18 cellular contexts compared by ENCODE assay signal in genomic region chr18:66724664-66725356, GRCh38.
DNase-seq lines count a peak whose midpoint lies in the region; ATAC-seq, FAIRE-seq and TF ChIP-seq lines count a peak whose summit lies in the region.
"Had no signal": no experiment of that assay in that cellular context is flagged by ENCODE, and none has a peak within 500 bp of the region (broad histone marks: within the 10 kb centered on the region; RNA-seq: fewer than 3 reads in every experiment).

No MANE protein-coding gene starts in this region.

- CTCF ChIA-PET in WTC11 (lab: Charles Lee): no interaction called here

- no peak for FAIRE-seq in frontal cortex (lab: Jason Lieb, UNC)

- H3K27me3 ChIP-seq in sigmoid colon (no peaks in the 10 kb centered on the region), aorta (ENCODE audit: control insufficient read depth in 1 of 2, insufficient read depth in 2 of 2, low read length in 1 of 2) (no peaks in the 10 kb centered on the region), psoas muscle (ENCODE audit: insufficient read depth in 3 of 3, low read length in 2 of 3) (no peaks in the 10 kb centered on the region)
- H3K27me3 ChIP-seq: spleen had no signal

- peak; percentile 3 for DNase-seq in HPDE6-E6E7 (ENCODE audit: extremely low spot score)
- DNase-seq in WTC11 (ENCODE audit: low spot score): no peak
- DNase-seq in left ventricle myocardium superior: no peak
- DNase-seq in sigmoid colon: no peak
- DNase-seq in AG08396 (ENCODE audit: low spot score): no peak
- no peak for DNase-seq in frontal cortex (ENCODE audit: low spot score in 2 of 2)
- no peak for DNase-seq in aorta
- DNase-seq in psoas muscle: no peak
- DNase-seq: activated CD8-positive, alpha-beta memory T cell treated with anti-CD3 and anti-CD28 coated beads, Interleukin-2, amount 50 U/mL, for 4 hours; activated naive CD4-positive, alpha-beta T cell treated with Interleukin-2 at 50 U/mL for 16 hours; AML-193; caudate nucleus; HCEC 1CT; head of caudate nucleus; NCI-H446; spleen had no signal

- WGBS in sigmoid colon, 2 donors: 15 to 53% methylated on average over 5 of the region's 5 CpGs
- WGBS in aorta, 2 donors: 50 to 58% methylated on average over 5 of the region's 5 CpGs
- WGBS in psoas muscle, 3 donors: 48 to 54% (median 49%) methylated on average over 5 of the region's 5 CpGs

- no peaks in the 10 kb centered on the region for H3K27me3 Mint-ChIP-seq in WTC11 (ENCODE audit: low read depth)

- H3K36me3 ChIP-seq in sigmoid colon: no peaks in the 10 kb centered on the region
- H3K36me3 ChIP-seq in aorta (ENCODE audit: control insufficient read depth in 1 of 2, insufficient read depth in 2 of 2, low read length in 1 of 2): no peaks in the 10 kb centered on the region
- no peaks in the 10 kb centered on the region for H3K36me3 ChIP-seq in psoas muscle (ENCODE audit: insufficient read depth in 1 of 2, low read depth in 1 of 2)
- H3K36me3 ChIP-seq: spleen had no signal

- H3K36me3 Mint-ChIP-seq in WTC11: no peaks in the 10 kb centered on the region

- H3K4me1 ChIP-seq in sigmoid colon: no peaks in the 10 kb centered on the region
- H3K4me1 ChIP-seq in aorta (ENCODE audit: control insufficient read depth in 1 of 2, insufficient read depth in 2 of 2, low read length in 2 of 2): no peaks in the 10 kb centered on the region
- no peaks in the 10 kb centered on the region for H3K4me1 ChIP-seq in psoas muscle
- H3K4me1 ChIP-seq: spleen had no signal

- H3K4me1 Mint-ChIP-seq in WTC11: no peaks in the 10 kb centered on the region

- intact Hi-C loops in left ventricle myocardium superior (cut with micrococcal nuclease): no loop called here
- intact Hi-C loops in sigmoid colon (cut with DNase I): no loop called here
- intact Hi-C loops in aorta (cut with DNase I): no loop called here
- intact Hi-C loops in psoas muscle (cut with DNase I): no loop called here

- TF ChIP-seq CTCF in WTC11 (IDR thresholded peaks at IDR 0.05) (no peak), sigmoid colon (IDR thresholded peaks at IDR 0.05) (no peak), psoas muscle (IDR thresholded peaks at IDR 0.05) (no peak)

- POLR2A ChIA-PET in WTC11 (lab: Charles Lee): no interaction called here

- H3K4me3 ChIP-seq in sigmoid colon (no peak overlapping the region), aorta (ENCODE audit: low read length in 2 of 2) (no peak overlapping the region), psoas muscle (no peak overlapping the region)
- H3K4me3 ChIP-seq: spleen had no signal

- TF ChIP-seq POLR2A in sigmoid colon (IDR thresholded peaks at IDR 0.05): no peak

- peak in 1 of 4 donors; percentile 15 for TF ChIP-seq EP300 in sigmoid colon (IDR thresholded peaks at IDR 0.05)

- H3K9me3 Mint-ChIP-seq in WTC11: peaks cover 6% of the 10 kb centered on the region

- ATAC-seq in WTC11 (no peak), left ventricle myocardium superior (peak; percentile 92), aorta (ENCODE audit: low FRiP score) (no peak), psoas muscle (no peak)
- ATAC-seq: activated CD4-positive, CD25-positive, alpha-beta regulatory T cell treated with anti-CD3 and anti-CD28 coated beads, Interleukin-2, amount 50 U/mL, for 24 hours; Panc1 had no signal

- H3K27ac ChIP-seq in sigmoid colon (peak overlapping the region; percentile 12 to 47 (median 36)), aorta (ENCODE audit: low read depth in 1 of 2, low read length in 2 of 2) (no peak overlapping the region), psoas muscle (no peak overlapping the region)
- H3K27ac ChIP-seq: spleen had no signal

- H3K9me3 ChIP-seq in sigmoid colon (no peaks in the 10 kb centered on the region), aorta (ENCODE audit: control insufficient read depth, low read length) (no peaks in the 10 kb centered on the region), psoas muscle (no peaks in the 10 kb centered on the region)

- H3K4me3 Mint-ChIP-seq in WTC11: no peak overlapping the region

- no peak overlapping the region for H3K27ac Mint-ChIP-seq in WTC11

TF ChIP-seq in WTC11, 78 proteins besides CTCF, POLR2A, EP300 and RAD21:
- TF ChIP-seq ELF4 (CRISPR knock-in tag; IDR thresholded peaks at IDR 0.05; ENCODE audit: low read depth) (no peak), HMGA2 (CRISPR knock-in tag; IDR thresholded peaks at IDR 0.05) (no peak), OVOL2 (CRISPR knock-in tag; IDR thresholded peaks at IDR 0.05; ENCODE audit: borderline replicate concordance) (no peak), GABPB1 (CRISPR knock-in tag; IDR thresholded peaks at IDR 0.05) (peak; percentile 34; the same call in 1 of the 2 replicates)

Comparison
In these comparisons a context has a peak if more than half of its experiments do, and no peak if none do; other contexts are left out.
1. H3K27ac ChIP-seq: peak in sigmoid colon (4 of 4); none in aorta (0 of 2) and psoas muscle (single experiment).